Comparison of ENCODE assay signal across 18 cellular contexts in genomic region chr10:114479307-114479706, GRCh38.
A peak's percentile ranks its signal among the peaks of the same experiment; 100 is the strongest.
DNase-seq lines count a peak whose midpoint lies in the region; ATAC-seq and TF ChIP-seq lines count a peak whose summit lies in the region.
"Had no signal": no experiment of that assay in that cellular context is flagged by ENCODE, and none has a peak within 500 bp of the region (broad histone marks: within the 10 kb centered on the region; RNA-seq: fewer than 3 reads in every experiment).

No MANE protein-coding gene starts in this region.

- H3K9me3 Mint-ChIP-seq in activated CD4-positive, alpha-beta T cell treated with anti-CD3 and anti-CD28 coated beads for 36 hours (ENCODE audit: low read depth) = no peaks in the 10 kb centered on the region
- H3K9me3 Mint-ChIP-seq: activated CD4-positive, alpha-beta T cell treated with anti-CD3 and anti-CD28 coated beads, Interleukin-2, amount 10 ng/mL, durations not matched to agents 7 days and 5 days had no signal

- H3K27me3 ChIP-seq in gastroesophageal sphincter (no peaks in the 10 kb centered on the region), thyroid gland (no peaks in the 10 kb centered on the region)

- TF ChIP-seq CTCF in gastroesophageal sphincter (IDR thresholded peaks at IDR 0.05) (no peak), thyroid gland (IDR thresholded peaks at IDR 0.05) (no peak)

- H3K4me3 Mint-ChIP-seq in activated CD4-positive, alpha-beta T cell treated with anti-CD3 and anti-CD28 coated beads for 36 hours = no peak overlapping the region
- H3K4me3 Mint-ChIP-seq: activated CD4-positive, alpha-beta T cell treated with anti-CD3 and anti-CD28 coated beads, Interleukin-2, amount 10 ng/mL, durations not matched to agents 7 days and 5 days had no signal

- intact Hi-C loops in activated CD4-positive, alpha-beta T cell treated with anti-CD3 and anti-CD28 coated beads for 36 hours (cut with DNase I, micrococcal nuclease) = loop anchor here in 1 of 2 experiments (10.0 kb wide), 1 partner anchor 455 kb away; the partner anchor contains the start of gene TRUB1
- intact Hi-C loops in thyroid gland (cut with DNase I) = no loop called here

- H3K36me3 Mint-ChIP-seq in activated CD4-positive, alpha-beta T cell treated with anti-CD3 and anti-CD28 coated beads for 36 hours (ENCODE audit: low read depth) = peaks cover 31% of the 10 kb centered on the region

- no peaks in the 10 kb centered on the region for H3K27me3 Mint-ChIP-seq in activated CD4-positive, alpha-beta T cell treated with anti-CD3 and anti-CD28 coated beads for 36 hours
- H3K27me3 Mint-ChIP-seq: activated CD4-positive, alpha-beta T cell treated with anti-CD3 and anti-CD28 coated beads, Interleukin-2, amount 10 ng/mL, durations not matched to agents 7 days and 5 days had no signal

- H3K4me3 ChIP-seq in gastroesophageal sphincter = no peak overlapping the region
- no peak overlapping the region for H3K4me3 ChIP-seq in thyroid gland (replicated peaks in 1 of 3)
- H3K4me3 ChIP-seq: coronary artery, lower lobe of right lung had no signal

- CTCF ChIA-PET in activated CD4-positive, alpha-beta T cell treated with anti-CD3 and anti-CD28 coated beads for 36 hours (lab: Charles Lee) = interaction anchor here (0.6 to 1.3 kb wide), 5 partner anchors 8 to 37 kb away, joined by 3 read pairs; no protein-coding TSS in a partner anchor

- peaks cover 66% of the 10 kb centered on the region for H3K4me1 Mint-ChIP-seq in activated CD4-positive, alpha-beta T cell treated with anti-CD3 and anti-CD28 coated beads for 36 hours

- POLR2A ChIA-PET in activated CD4-positive, alpha-beta T cell treated with anti-CD3 and anti-CD28 coated beads for 36 hours (lab: Charles Lee) = interaction anchor here (0.7 kb wide), 1 partner anchor 62 kb away, joined by 3 read pairs; no protein-coding TSS in a partner anchor

- H3K4me1 ChIP-seq in gastroesophageal sphincter (peaks cover 2 to 62% (median 20%) of the 10 kb centered on the region in 3 donors), thyroid gland (peaks cover 79 to 86% of the 10 kb centered on the region in 2 donors)

- TF ChIP-seq EP300 in gastroesophageal sphincter (IDR thresholded peaks at IDR 0.05) = no peak

- H3K27ac Mint-ChIP-seq in activated CD4-positive, alpha-beta T cell treated with anti-CD3 and anti-CD28 coated beads for 36 hours = peak overlapping the region; percentile 18
- H3K27ac Mint-ChIP-seq: activated CD4-positive, alpha-beta T cell treated with anti-CD3 and anti-CD28 coated beads, Interleukin-2, amount 10 ng/mL, durations not matched to agents 7 days and 5 days had no signal

- no peaks in the 10 kb centered on the region for H3K36me3 ChIP-seq in gastroesophageal sphincter
- H3K36me3 ChIP-seq in thyroid gland = no peaks in the 10 kb centered on the region
- H3K36me3 ChIP-seq: lower lobe of right lung had no signal

- H3K27ac ChIP-seq in gastroesophageal sphincter = peak overlapping the region in 3 of 4 donors; percentile 39 to 73 (median 62)
- peak overlapping the region; percentile 83 to 100 (median 97) for H3K27ac ChIP-seq in thyroid gland
- H3K27ac ChIP-seq: 22Rv1, lower lobe of right lung had no signal

- ATAC-seq in activated CD4-positive, alpha-beta T cell treated with anti-CD3 and anti-CD28 coated beads for 36 hours = no peak
- ATAC-seq in gastroesophageal sphincter (peak; percentile 53), GM19452 (IDR thresholded peaks at IDR 0.05; ENCODE audit: unreplicated experiment) (no peak)

- DNase-seq in activated CD4-positive, alpha-beta T cell treated with anti-CD3 and anti-CD28 coated beads for 36 hours = no peak
- no peak for DNase-seq in activated CD4-positive, alpha-beta T cell treated with anti-CD3 and anti-CD28 coated beads, Interleukin-2, amount 50 U/mL, for 4 hours
- DNase-seq in mucosa of gallbladder (ENCODE audit: low spot score) (peak; percentile 14), thyroid gland (peak; percentile 62 to 63), NCI-H345 (lab: John Stamatoyannopoulos, UW) (no peak), occipital lobe (lab: John Stamatoyannopoulos, UW) (no peak)
- DNase-seq: activated CD4-positive, alpha-beta T cell treated with anti-CD3 and anti-CD28 coated beads, Interleukin-2, amount 10 ng/mL, durations not matched to agents 7 days and 5 days; activated T-cell treated with anti-CD3 and anti-CD28 coated beads, Interleukin-2, amount 50 U/mL, for 1 hour; amygdala; lower lobe of right lung; NCI-H2171; SHP77 treated with DMSO at 0.1 percent for 48 hours; stimulated activated CD4-positive, alpha-beta T cell treated with anti-CD3 and anti-CD28 coated beads, Interleukin-12 subunit alpha, Interleukin-12 subunit beta, amount 100 ng/mL, for 4 hours; T1000 had no signal

- TF ChIP-seq POLR2A in gastroesophageal sphincter (IDR thresholded peaks at IDR 0.05) = no peak
- peak in 1 of 2 donors; percentile 76 for TF ChIP-seq POLR2A in thyroid gland (IDR thresholded peaks at IDR 0.05)

- 16 to 37% methylated on average over 3 to 6 of the region's 6 CpGs for WGBS in gastroesophageal sphincter (ENCODE audit: low coverage in 1 of 2), 2 donors
- WGBS in thyroid gland, 2 donors = 35 to 45% methylated on average over 6 of the region's 6 CpGs

- H3K9me3 ChIP-seq in gastroesophageal sphincter = no peaks in the 10 kb centered on the region
- H3K9me3 ChIP-seq in thyroid gland = no peaks in the 10 kb centered on the region
- H3K9me3 ChIP-seq: lower lobe of right lung had no signal

Comparison
In these comparisons a context has a peak if more than half of its experiments do, and no peak if none do; other contexts are left out.
1. DNase-seq: peak in mucosa of gallbladder (single experiment) and thyroid gland (2 of 2); none in activated CD4-positive, alpha-beta T cell treated with anti-CD3 and anti-CD28 coated beads for 36 hours (single experiment), activated CD4-positive, alpha-beta T cell treated with anti-CD3 and anti-CD28 coated beads, Interleukin-2, amount 50 U/mL, for 4 hours (0 of 2), NCI-H345 (single experiment) and occipital lobe (single experiment).